Comparison of ENCODE assay signal across 1 cellular context in genomic region chr1:184385863-184386262, GRCh38.
TF ChIP-seq lines count a peak whose summit lies in the region.

No MANE protein-coding gene starts in this region.

TF ChIP-seq in IMR-90, 13 proteins besides CTCF, POLR2A, EP300 and RAD21 (continued from another document):
- TF ChIP-seq ELK1 (IDR thresholded peaks at IDR 0.05; ENCODE audit: borderline replicate concordance, low read depth, low read length): no peak
TF ChIP-seq in IMR-90: peak in this region for 0.
